23 cellular contexts compared by ENCODE assay signal in the genomic region with DNA sequence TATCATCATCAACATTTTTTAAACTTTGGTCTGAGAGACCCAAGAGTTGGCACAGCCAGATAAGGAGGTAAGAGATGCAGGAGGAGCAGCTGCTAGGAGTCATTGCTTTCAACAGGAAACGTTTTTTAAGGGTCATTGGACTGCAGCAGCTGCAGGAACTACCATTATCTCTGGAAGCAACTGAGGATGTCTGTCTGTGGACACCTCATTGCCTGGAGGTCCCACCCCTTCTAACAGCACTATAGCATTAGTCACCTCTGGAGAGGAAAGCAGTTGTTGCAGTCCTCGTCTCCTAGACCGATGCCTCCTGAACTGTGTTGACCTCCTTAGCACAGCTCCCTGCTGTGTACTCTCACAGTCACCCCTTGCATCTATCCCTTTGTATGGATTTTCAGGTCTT. TPM values are rescaled to one million over a fixed set of nuclear protein-coding genes. Genes with fewer than 3 reads are reported as not detected.
"Had no signal": no experiment of that assay in that cellular context is flagged by ENCODE, and none has a peak within 500 bp of the region (broad histone marks: within the 10 kb centered on the region; RNA-seq: fewer than 3 reads in every experiment).

No MANE protein-coding gene starts in this region.

- H3K9me3 ChIP-seq: colonic mucosa, heart left ventricle, mucosa of descending colon, ovary, uterus had no signal

- H3K27ac ChIP-seq: colonic mucosa, heart left ventricle, ovary, uterus had no signal

- H3K4me3 ChIP-seq: colonic mucosa, heart left ventricle, mucosa of descending colon, ovary, smooth muscle cell, uterus had no signal

- ATAC-seq: heart left ventricle, left lobe of liver, mucosa of descending colon, natural killer cell, right cardiac atrium had no signal

- H3K36me3 ChIP-seq: colonic mucosa, heart left ventricle, ovary, uterus had no signal

- FAIRE-seq: endothelial cell of umbilical vein had no signal

- H3K4me1 ChIP-seq: colonic mucosa, heart left ventricle, uterus had no signal

- H3K27me3 ChIP-seq: colonic mucosa, heart left ventricle, ovary, uterus had no signal

- H3K4me2 ChIP-seq: smooth muscle cell had no signal

- DNase-seq: colonic mucosa; dermis blood vessel endothelial cell; effector CD4-positive, alpha-beta T cell; endodermal cell; foreskin melanocyte; heart left ventricle; hippocampal formation; kidney glomerular epithelial cell; mammary epithelial cell; mucosa of descending colon; natural killer cell; ovary; right cardiac atrium; stimulated activated CD4-positive, alpha-beta T cell treated with anti-CD3 and anti-CD28 coated beads, Interleukin-2, amount 100 ng/mL, for 48 hours; stimulated activated naive CD4-positive, alpha-beta T cell treated with Interleukin-2 at 50 U/mL for 16 hours; uterus had no signal

RNA-seq across cellular contexts. Expression of gene FSHR, which starts 21.5 kb away (rescaled TPM):
- total RNA-seq: colonic mucosa, dermis blood vessel endothelial cell, endothelial cell of umbilical vein, left lobe of liver, lower leg skin, mammary epithelial cell, mucosa of descending colon, natural killer cell, neural crest cell, posterior vena cava, smooth muscle cell, uterus had no signal
- polyA plus RNA-seq: endothelial cell of umbilical vein, heart left ventricle, mammary epithelial cell, smooth muscle cell, thymus had no signal
